Comparison of ENCODE assay signal across 15 cellular contexts in genomic region chr20:17594443-17594842, GRCh38. TPM values are rescaled to one million over a fixed set of nuclear protein-coding genes. Genes with fewer than 3 reads are reported as not detected.
DNase-seq lines count a peak whose midpoint lies in the region; ATAC-seq, FAIRE-seq and TF ChIP-seq lines count a peak whose summit lies in the region.
"Had no signal": no experiment of that assay in that cellular context is flagged by ENCODE, and none has a peak within 500 bp of the region (broad histone marks: within the 10 kb centered on the region; RNA-seq: fewer than 3 reads in every experiment).

No MANE protein-coding gene starts in this region.

- TF ChIP-seq CTCF in endothelial cell (IDR thresholded peaks at IDR 0.05; ENCODE audit: unreplicated experiment) (no peak), type B pancreatic cell (conservative IDR thresholded peaks at IDR 0.05) (no peak)

- ATAC-seq in GM19455 (IDR thresholded peaks at IDR 0.05; ENCODE audit: unreplicated experiment) (no peak), GM18907 (IDR thresholded peaks at IDR 0.05; ENCODE audit: unreplicated experiment) (no peak)

- peaks cover 14% of the 10 kb centered on the region for H3K4me1 Mint-ChIP-seq in endothelial cell (ENCODE audit: unreplicated experiment)
- peaks cover 42% of the 10 kb centered on the region for H3K4me1 Mint-ChIP-seq in type B pancreatic cell (ENCODE audit: unreplicated experiment)

- H3K36me3 Mint-ChIP-seq in endothelial cell (ENCODE audit: low read depth, unreplicated experiment) (no peaks in the 10 kb centered on the region), type B pancreatic cell (peaks cover 35% of the 10 kb centered on the region)

- no peaks in the 10 kb centered on the region for H3K27me3 Mint-ChIP-seq in endothelial cell (ENCODE audit: unreplicated experiment)
- H3K27me3 Mint-ChIP-seq in type B pancreatic cell = no peaks in the 10 kb centered on the region
- H3K27me3 Mint-ChIP-seq: memory B cell; stimulated activated naive CD8-positive, alpha-beta T cell treated with anti-CD3 and anti-CD28 coated beads, Interleukin-15, Interleukin-2, amounts not matched to agents 100 ng/mL and 50 ng/mL, for 24 hours had no signal

- no peak for FAIRE-seq in RCC 7860 (lab: Jason Lieb, UNC)
- FAIRE-seq: TTC549 had no signal

- DNase-seq in DMS53 (lab: John Stamatoyannopoulos, UW) (peak; percentile 65), DMS53 treated with DMSO at 0.1 percent for 48 hours (lab: John Stamatoyannopoulos, UW; ENCODE audit: unreplicated experiment) (no peak), endothelial cell (ENCODE audit: low spot score) (peak; percentile 20), kidney tubule cell (ENCODE audit: low spot score) (peak; percentile 40), type B pancreatic cell (ENCODE audit: extremely low spot score, unreplicated experiment) (no peak), RCC 7860 (ENCODE audit: low spot score) (no peak)
- DNase-seq: 8988T; Kasumi-1; NK-92 treated with Interleukin-12 subunit alpha and Interleukin-12 subunit beta, amount 100 ng/mL, for 24 hours; stimulated activated CD4-positive, alpha-beta T cell treated with anti-CD3 and anti-CD28 coated beads, Interleukin-15, amount 100 ng/mL, for 24 hours had no signal

- no peak overlapping the region for H3K4me3 Mint-ChIP-seq in endothelial cell (ENCODE audit: unreplicated experiment)
- H3K4me3 Mint-ChIP-seq in type B pancreatic cell = peak overlapping the region; percentile 72
- H3K4me3 Mint-ChIP-seq: memory B cell; stimulated activated naive CD8-positive, alpha-beta T cell treated with anti-CD3 and anti-CD28 coated beads, Interleukin-15, Interleukin-2, amounts not matched to agents 100 ng/mL and 50 ng/mL, for 24 hours had no signal

- no peaks in the 10 kb centered on the region for H3K9me3 Mint-ChIP-seq in endothelial cell (ENCODE audit: unreplicated experiment)
- H3K9me3 Mint-ChIP-seq in type B pancreatic cell = no peaks in the 10 kb centered on the region
- H3K9me3 Mint-ChIP-seq: stimulated activated naive CD8-positive, alpha-beta T cell treated with anti-CD3 and anti-CD28 coated beads, Interleukin-15, Interleukin-2, amounts not matched to agents 100 ng/mL and 50 ng/mL, for 24 hours had no signal

- H3K27ac Mint-ChIP-seq in endothelial cell (ENCODE audit: unreplicated experiment) (peak overlapping the region; percentile 16), type B pancreatic cell (peak overlapping the region; percentile 89)
- H3K27ac Mint-ChIP-seq: memory B cell; stimulated activated naive CD8-positive, alpha-beta T cell treated with anti-CD3 and anti-CD28 coated beads, Interleukin-15, Interleukin-2, amounts not matched to agents 100 ng/mL and 50 ng/mL, for 24 hours had no signal

RNA-seq across cellular contexts. Expression of gene DSTN, which starts 24.6 kb away (rescaled TPM):
- total RNA-seq in endothelial cell (ENCODE audit: unreplicated experiment) = 142 TPM
- 193 and 287 TPM in 2 replicates for total RNA-seq in type B pancreatic cell (ENCODE audit: low replicate concordance)

Comparison
In these comparisons a context has a peak if more than half of its experiments do, and no peak if none do; other contexts are left out.
1. DNase-seq: peak in DMS53 (single experiment), endothelial cell (single experiment) and kidney tubule cell (single experiment); none in DMS53 treated with DMSO at 0.1 percent for 48 hours (single experiment), type B pancreatic cell (single experiment) and RCC 7860 (single experiment).